8 cellular contexts compared by ENCODE assay signal in genomic region chr16:29805232-29806095, GRCh38. TPM values are rescaled to one million over a fixed set of nuclear protein-coding genes. Genes with fewer than 3 reads are reported as not detected.
DNase-seq lines count a peak whose midpoint lies in the region; ATAC-seq and TF ChIP-seq lines count a peak whose summit lies in the region.

No MANE protein-coding gene starts in this region.

- CTCF ChIA-PET in AG04449 (lab: Yijun Ruan, JAX) (interaction anchor here (1.6 to 4.0 kb wide), 2 partner anchors 14 to 20 kb away, joined by 4 to 27 read pairs; partner anchors contain the start of gene KIF22), mammary epithelial cell (lab: Charles Lee; ENCODE audit: low non-redundant PET) (interaction anchor here (0.6 kb wide), 2 partner anchors 14 to 258 kb away, joined by 3 to 4 read pairs; no protein-coding TSS in a partner anchor)

- ATAC-seq in GM18870 (IDR thresholded peaks at IDR 0.05; ENCODE audit: unreplicated experiment) (peak; percentile 43), HG03103 (IDR thresholded peaks at IDR 0.05; ENCODE audit: low read depth, unreplicated experiment) (peak; percentile 42)

- in situ Hi-C loops in mammary epithelial cell (cut with MboI; ENCODE audit: low sequenced_read_pairs in 2 of 2): loop anchor here in 1 of 2 donors (25.0 kb wide), 1 partner anchor 207 kb away; the partner anchor contains the start of genes C16orf92 and DOC2A

- peak overlapping the region; percentile 100 for H3K4me2 ChIP-seq in mammary epithelial cell (ENCODE audit: insufficient read depth, low read depth, low read length)

- DNase-seq in AG04449 (ENCODE audit: low read depth, low spot score): peak; percentile 83
- DNase-seq in NCI-H2196 treated with DMSO at 0.1 percent for 48 hours (lab: John Stamatoyannopoulos, UW; ENCODE audit: unreplicated experiment): peak; percentile 99
- peak; percentile 96 for DNase-seq in mammary epithelial cell

- H3K9ac ChIP-seq in mammary epithelial cell (ENCODE audit: insufficient read depth, low read length) (peak overlapping the region; percentile 71), iPS-20b (ENCODE audit: low read depth, low read length) (peak overlapping the region; percentile 94), skeletal muscle tissue (ENCODE audit: low read depth in 1 of 3, low read length in 3 of 3) (peak overlapping the region; percentile 97 to 99 (median 99))

- H3K27me3 ChIP-seq in mammary epithelial cell (ENCODE audit: insufficient read depth, low read length) (no peaks in the 10 kb centered on the region), iPS-20b (ENCODE audit: insufficient read depth, low read length) (no peaks in the 10 kb centered on the region), skeletal muscle tissue (ENCODE audit: control insufficient read depth in 3 of 3, insufficient read depth in 3 of 3, low read length in 3 of 3) (no peaks in the 10 kb centered on the region)

- H2AFZ ChIP-seq in mammary epithelial cell (ENCODE audit: low read depth, low read length): peak overlapping the region; percentile 69

- H3K36me3 ChIP-seq in mammary epithelial cell (ENCODE audit: insufficient read depth, low read length) (peaks cover 7% of the 10 kb centered on the region), iPS-20b (ENCODE audit: insufficient read depth, low read depth, low read length) (peaks cover 71% of the 10 kb centered on the region), skeletal muscle tissue (ENCODE audit: control insufficient read depth in 3 of 3, insufficient read depth in 3 of 3, low read length in 3 of 3) (peaks cover 11 to 15% (median 14%) of the 10 kb centered on the region in 3 donors)

- TF ChIP-seq CTCF in AG04449 (IDR thresholded peaks at IDR 0.05; ENCODE audit: insufficient read depth, low read length, missing control alignments) (no peak), WI38 (IDR thresholded peaks at IDR 0.05; ENCODE audit: low read depth, low read length) (no peak), mammary epithelial cell (conservative IDR thresholded peaks at IDR 0.05 in 1 of 2, IDR thresholded peaks at IDR 0.05 in 1 of 2; ENCODE audit: extremely low read depth in 1 of 2, insufficient read depth in 1 of 2, low read depth in 1 of 2, low read length in 2 of 2) (no peak)

- H3K79me2 ChIP-seq in mammary epithelial cell (ENCODE audit: insufficient read depth, low read length): peaks cover 32% of the 10 kb centered on the region

- no TSS peak for BruUV-seq in mammary epithelial cell (replicated peaks; lab: Mats Ljungman, UMichigan)

- H4K20me1 ChIP-seq in mammary epithelial cell (ENCODE audit: insufficient read depth, low read length): no peaks in the 10 kb centered on the region

- H3K27ac ChIP-seq in mammary epithelial cell (ENCODE audit: insufficient read depth, low read depth, low read length): peak overlapping the region; percentile 56
- H3K27ac ChIP-seq in iPS-20b (ENCODE audit: low read length): peak overlapping the region; percentile 93
- peak overlapping the region; percentile 96 for H3K27ac ChIP-seq in skeletal muscle tissue (ENCODE audit: low read depth, low read length)

- intact Hi-C loops in mammary epithelial cell (cut with micrococcal nuclease): loop anchor here (1.0 to 2.0 kb wide), 4 partner anchors 15 to 215 kb away; partner anchors contain the start of genes CDIPT and KIF22

- dilution Hi-C loops in mammary epithelial cell (cut with HindIII; ENCODE audit: low sequenced_read_pairs): no loop called here

- peaks cover 31% of the 10 kb centered on the region for H3K4me1 ChIP-seq in mammary epithelial cell (ENCODE audit: insufficient read depth, low read length)
- H3K4me1 ChIP-seq in iPS-20b (ENCODE audit: insufficient read depth, low read length): peaks cover 24% of the 10 kb centered on the region
- peaks cover 39 to 49% (median 44%) of the 10 kb centered on the region in 3 donors for H3K4me1 ChIP-seq in skeletal muscle tissue (ENCODE audit: control insufficient read depth in 3 of 3, insufficient read depth in 3 of 3, low read length in 3 of 3)

- 4% methylated on average over 5 of the region's 103 CpGs for WGBS in mammary epithelial cell (ENCODE audit: low coverage, missing lambda C conversion rate)

- H3K4me3 ChIP-seq in AG04449 (ENCODE audit: low read depth, low read length) (peak overlapping the region; percentile 86), WI38 (ENCODE audit: low read depth, low read length) (peak overlapping the region; percentile 74), mammary epithelial cell (replicated peaks in 1 of 3; ENCODE audit: insufficient read depth in 1 of 3, low read depth in 2 of 3, low read length in 3 of 3) (peak overlapping the region; percentile 74 to 89 (median 76)), iPS-20b (ENCODE audit: low read length) (peak overlapping the region; percentile 86), skeletal muscle tissue (ENCODE audit: low read length in 3 of 3) (peak overlapping the region; percentile 93 to 98 (median 96))

- POLR2A ChIA-PET in AG04449 (lab: Yijun Ruan, JAX): interaction anchor here (1.0 to 3.1 kb wide), 2 partner anchors 11 to 15 kb away, joined by 6 to 25 read pairs; partner anchors contain the start of genes KIF22 and PAGR1

- H3K9me3 ChIP-seq in mammary epithelial cell (replicated peaks; ENCODE audit: insufficient read depth, low read length) (no peaks in the 10 kb centered on the region), iPS-20b (ENCODE audit: insufficient read depth, low read depth, low read length) (no peaks in the 10 kb centered on the region), skeletal muscle tissue (ENCODE audit: control insufficient read depth in 3 of 3, low read length in 3 of 3) (no peaks in the 10 kb centered on the region)

RNA-seq across cellular contexts. Expression of gene MAZ, which starts 0.9 kb away (rescaled TPM):
- total RNA-seq in mammary epithelial cell (100 to 1,000 TPM in 1 of 2 donors, 10 to 100 TPM in 1; 80.2 to 139 TPM), skeletal muscle tissue (141 TPM)
- polyA plus RNA-seq in mammary epithelial cell: 117 TPM
- polyA minus RNA-seq in mammary epithelial cell: 374 TPM

RNA-seq across cellular contexts. Expression of gene PRRT2, which starts 6.5 kb away (rescaled TPM):
- total RNA-seq in mammary epithelial cell (under 1 TPM in 1 of 2 donors, not detected in 1; 0.42 TPM), skeletal muscle tissue (0.52 TPM)
- 0.07 TPM for polyA plus RNA-seq in mammary epithelial cell
- not detected for polyA minus RNA-seq in mammary epithelial cell

RNA-seq across cellular contexts. Expression of gene PAGR1, which starts 10.5 kb away (rescaled TPM):
- total RNA-seq in mammary epithelial cell (10 to 100 TPM; 13.7 to 24.9 TPM), skeletal muscle tissue (8.9 TPM)
- 25.1 TPM for polyA plus RNA-seq in mammary epithelial cell
- 18.4 TPM for polyA minus RNA-seq in mammary epithelial cell

RNA-seq across cellular contexts. Expression of gene MVP, which starts 14.8 kb away (rescaled TPM):
- total RNA-seq in mammary epithelial cell (100 to 1,000 TPM; 116 to 138 TPM), skeletal muscle tissue (28.2 TPM)
- polyA plus RNA-seq in mammary epithelial cell: 102 TPM
- 493 TPM for polyA minus RNA-seq in mammary epithelial cell

RNA-seq across cellular contexts. Expression of gene KIF22, which starts 14.9 kb away (rescaled TPM):
- 10 to 100 TPM; 20.2 to 55.0 TPM for total RNA-seq in mammary epithelial cell
- 61.0 TPM for polyA plus RNA-seq in mammary epithelial cell
- polyA minus RNA-seq in mammary epithelial cell: 90.3 TPM
- total RNA-seq in skeletal muscle tissue: 33.4 TPM

Comparison
In these comparisons a context has a peak if more than half of its experiments do, and no peak if none do; other contexts are left out.
1. Peak in every context shown above with its lines: DNase-seq, ATAC-seq, H3K4me3 ChIP-seq and H3K27ac ChIP-seq.